In the genomic region with DNA sequence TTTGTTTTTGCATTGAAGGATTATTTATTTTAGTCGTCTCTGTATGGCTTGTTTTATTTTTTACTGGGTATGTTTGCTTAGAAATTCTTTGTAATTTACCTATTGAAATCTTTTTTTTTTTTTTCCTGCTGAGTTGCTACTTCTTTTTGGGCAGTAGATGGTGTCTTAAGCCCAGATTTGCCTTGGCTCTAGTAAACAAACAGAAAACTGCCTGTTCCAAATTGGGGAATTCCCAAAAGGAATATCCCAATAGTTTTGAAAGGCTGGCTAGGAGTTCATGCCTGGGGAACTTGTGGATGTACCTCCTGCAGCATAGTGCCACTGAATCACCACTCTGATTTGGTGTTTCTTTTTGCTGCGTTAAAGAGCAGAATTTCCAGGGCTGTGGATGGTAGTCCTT, we compare ENCODE assay signal across 26 cellular contexts. TPM values are rescaled to one million over a fixed set of nuclear protein-coding genes. Genes with fewer than 3 reads are reported as not detected.
DNase-seq lines count a peak whose midpoint lies in the region; TF ChIP-seq lines count a peak whose summit lies in the region.
"Had no signal": no experiment of that assay in that cellular context is flagged by ENCODE, and none has a peak within 500 bp of the region (broad histone marks: within the 10 kb centered on the region; RNA-seq: fewer than 3 reads in every experiment).

No MANE protein-coding gene starts in this region.

- no peaks in the 10 kb centered on the region for H3K36me3 ChIP-seq in colonic mucosa
- H3K36me3 ChIP-seq: BLaER1 treated with 17β-estradiol and CSF1 and Interleukin-3, amounts not matched to agents 10 nM and 100 nM had no signal

- peak; percentile 46 for DNase-seq in ELR (ENCODE audit: low read depth)
- no peak for DNase-seq in HFFc6
- DNase-seq in RPMI7951 (ENCODE audit: low read depth) = peak; percentile 31
- DNase-seq in epithelial cell of esophagus (ENCODE audit: low read depth) = peak; percentile 36
- no peak for DNase-seq in colonic mucosa
- DNase-seq in stimulated activated CD4-positive, alpha-beta T cell treated with anti-CD3 and anti-CD28 coated beads, Interleukin-4, amount 100 ng/mL, for 24 hours = no peak
- no peak for DNase-seq in NCI-H82 (lab: John Stamatoyannopoulos, UW)
- DNase-seq: activated CD4-positive, alpha-beta memory T cell treated with anti-CD3 and anti-CD28 coated beads, Interleukin-2, amount 10 ng/mL, durations not matched to agents 7 days and 5 days; activated CD4-positive, alpha-beta T cell treated with anti-CD3 and anti-CD28 coated beads for 1 hour; activated CD8-positive, alpha-beta memory T cell treated with anti-CD3 and anti-CD28 coated beads, Interleukin-2, amount 50 U/mL, for 4 hours; activated naive CD4-positive, alpha-beta T cell treated with anti-CD3 and anti-CD28 coated beads for 36 hours; COR-L47; glutamatergic neuron; NCI-H1417 treated with DMSO at 0.1 percent for 48 hours; NCI-H2029 treated with DMSO at 0.1 percent for 48 hours; NCI-H446; nephron progenitor cell; T-helper 2 cell had no signal

- H3K9ac ChIP-seq in colonic mucosa (ENCODE audit: low read depth in 2 of 2, low read length in 2 of 2) = no peak overlapping the region
- H3K9ac ChIP-seq: BLaER1 treated with 17β-estradiol and CSF1 and Interleukin-3, amounts not matched to agents 10 nM and 100 nM; KMS-11 had no signal

- peaks cover 38% of the 10 kb centered on the region for H3K9me3 Mint-ChIP-seq in HFFc6
- H3K9me3 Mint-ChIP-seq: activated CD4-positive, alpha-beta memory T cell treated with anti-CD3 and anti-CD28 coated beads, Interleukin-2, amount 10 ng/mL, durations not matched to agents 7 days and 5 days had no signal

- no peak overlapping the region for H3K27ac ChIP-seq in colonic mucosa
- H3K27ac ChIP-seq: BLaER1 treated with 17β-estradiol and CSF1 and Interleukin-3, amounts not matched to agents 10 nM and 100 nM; KMS-11 had no signal

- H3K4me1 ChIP-seq in colonic mucosa = no peaks in the 10 kb centered on the region
- H3K4me1 ChIP-seq: BLaER1 treated with 17β-estradiol and CSF1 and Interleukin-3, amounts not matched to agents 10 nM and 100 nM had no signal

- no peak overlapping the region for H3K4me3 ChIP-seq in epithelial cell of esophagus (ENCODE audit: low read length)
- H3K4me3 ChIP-seq in colonic mucosa = no peak overlapping the region
- H3K4me3 ChIP-seq: BLaER1 treated with 17β-estradiol and CSF1 and Interleukin-3, amounts not matched to agents 10 nM and 100 nM had no signal

- H3K4me1 Mint-ChIP-seq in HFFc6 (ENCODE audit: low read depth) = peaks cover 35% of the 10 kb centered on the region
- H3K4me1 Mint-ChIP-seq: activated CD4-positive, alpha-beta memory T cell treated with anti-CD3 and anti-CD28 coated beads, Interleukin-2, amount 10 ng/mL, durations not matched to agents 7 days and 5 days; memory B cell; stimulated activated effector memory CD8-positive, alpha-beta T cell treated with anti-CD3 and anti-CD28 coated beads, Interleukin-12 subunit alpha, Interleukin-12 subunit beta, amount 100 ng/mL, for 72 hours had no signal

- H3K27me3 Mint-ChIP-seq in HFFc6 (ENCODE audit: insufficient read depth) = no peaks in the 10 kb centered on the region

- H3K27ac Mint-ChIP-seq in HFFc6 = no peak overlapping the region
- H3K27ac Mint-ChIP-seq: activated CD4-positive, alpha-beta memory T cell treated with anti-CD3 and anti-CD28 coated beads, Interleukin-2, amount 10 ng/mL, durations not matched to agents 7 days and 5 days; activated naive CD4-positive, alpha-beta T cell treated with anti-CD3 and anti-CD28 coated beads for 36 hours; memory B cell; nephron progenitor cell; stimulated activated effector memory CD8-positive, alpha-beta T cell treated with anti-CD3 and anti-CD28 coated beads, Interleukin-12 subunit alpha, Interleukin-12 subunit beta, amount 100 ng/mL, for 72 hours; type B pancreatic cell had no signal

- H3K27me3 ChIP-seq in colonic mucosa = no peaks in the 10 kb centered on the region
- H3K27me3 ChIP-seq: BLaER1 treated with 17β-estradiol and CSF1 and Interleukin-3, amounts not matched to agents 10 nM and 100 nM had no signal

- no peaks in the 10 kb centered on the region for H3K9me3 ChIP-seq in colonic mucosa

- H3K36me3 Mint-ChIP-seq in HFFc6 (ENCODE audit: low read depth) = peaks cover 83% of the 10 kb centered on the region
- H3K36me3 Mint-ChIP-seq: stimulated activated effector memory CD8-positive, alpha-beta T cell treated with anti-CD3 and anti-CD28 coated beads, Interleukin-12 subunit alpha, Interleukin-12 subunit beta, amount 100 ng/mL, for 72 hours had no signal

- peak; percentile 40 for TF ChIP-seq CTCF in HFFc6 (IDR thresholded peaks at IDR 0.05)
- peak; percentile 15 for TF ChIP-seq CTCF in epithelial cell of esophagus (IDR thresholded peaks at IDR 0.05; ENCODE audit: insufficient read depth, low read depth, low read length, missing control alignments)
- TF ChIP-seq CTCF in colonic mucosa (IDR thresholded peaks at IDR 0.05) = no peak

- intact Hi-C loops in colonic mucosa (cut with DNase I) = no loop called here

- no peak overlapping the region for H3K4me3 Mint-ChIP-seq in HFFc6
- H3K4me3 Mint-ChIP-seq: activated CD4-positive, alpha-beta memory T cell treated with anti-CD3 and anti-CD28 coated beads, Interleukin-2, amount 10 ng/mL, durations not matched to agents 7 days and 5 days; activated naive CD4-positive, alpha-beta T cell treated with anti-CD3 and anti-CD28 coated beads for 36 hours; memory B cell; nephron progenitor cell; stimulated activated effector memory CD8-positive, alpha-beta T cell treated with anti-CD3 and anti-CD28 coated beads, Interleukin-12 subunit alpha, Interleukin-12 subunit beta, amount 100 ng/mL, for 72 hours; type B pancreatic cell had no signal

RNA-seq across cellular contexts. Expression of a gene that starts 17.7 kb away (rescaled TPM):
- 100 to 1,000 TPM; 151 to 209 (median 191) TPM for total RNA-seq in HFFc6 (2021; fragmentation: NEBNext Ultra II Directional; extraction: Animal tissue kit (Norgen Biotek cat#: 25700))
- total RNA-seq in RPMI7951 (2014; rRNA removed; shearing (Covaris generic)) = under 0.01 and 0.24 TPM in 2 replicates
- 1 to 10 TPM; 1.5 to 4.7 TPM for total RNA-seq in colonic mucosa
- total RNA-seq: activated CD4-positive, alpha-beta memory T cell treated with anti-CD3 and anti-CD28 coated beads, Interleukin-2, amount 10 ng/mL, durations not matched to agents 7 days and 5 days; activated naive CD4-positive, alpha-beta T cell treated with anti-CD3 and anti-CD28 coated beads for 36 hours; endothelial cell of umbilical vein; G401; OCI-LY7 had no signal

Comparison
In these comparisons a context has a peak if more than half of its experiments do, and no peak if none do; other contexts are left out.
1. DNase-seq: peak in ELR (single experiment), RPMI7951 (single experiment) and epithelial cell of esophagus (single experiment); none in HFFc6 (single experiment), colonic mucosa (single experiment), stimulated activated CD4-positive, alpha-beta T cell treated with anti-CD3 and anti-CD28 coated beads, Interleukin-4, amount 100 ng/mL, for 24 hours (single experiment) and NCI-H82 (single experiment).
2. RNA of a gene that starts 17.7 kb away (total RNA-seq): 151 to 209 TPM in HFFc6; 1.5 to 4.7 TPM in colonic mucosa and under 0.01 to 0.24 TPM in RPMI7951; every median in the first group is over 10 times any median in the second.